In the genomic region with DNA sequence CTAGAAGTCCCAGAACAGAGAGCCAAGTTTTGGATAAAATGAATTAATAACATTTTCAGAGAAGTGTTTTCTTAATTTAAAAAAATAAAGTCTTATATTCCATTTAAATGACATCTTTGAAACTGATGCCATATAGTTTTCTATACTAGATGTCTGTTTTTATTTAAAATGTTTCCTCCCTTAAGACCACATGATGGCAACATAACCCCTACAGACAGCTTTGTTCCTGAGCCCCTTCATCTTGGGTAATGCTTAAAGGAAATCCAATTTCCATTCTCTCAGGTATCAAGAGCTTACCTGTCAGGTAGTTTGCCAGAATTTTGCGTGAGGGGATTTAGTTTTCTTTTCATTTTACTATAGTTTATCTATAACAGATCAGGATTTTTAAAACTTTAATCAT, we compare ENCODE assay signal across 1 cellular context.
TF ChIP-seq lines count a peak whose summit lies in the region.

No MANE protein-coding gene starts in this region.

TF ChIP-seq in WTC11, 78 proteins besides CTCF, POLR2A, EP300 and RAD21 (continued from another document):
- TF ChIP-seq ARID4B (CRISPR knock-in tag; IDR thresholded peaks at IDR 0.05; ENCODE audit: borderline replicate concordance) (no peak), SMAD3 (CRISPR knock-in tag; IDR thresholded peaks at IDR 0.05; ENCODE audit: borderline replicate concordance) (no peak), CREM (CRISPR knock-in tag; IDR thresholded peaks at IDR 0.05) (no peak), ZNF281 (CRISPR knock-in tag; IDR thresholded peaks at IDR 0.05) (no peak)
- TF ChIP-seq, protein P1, sequence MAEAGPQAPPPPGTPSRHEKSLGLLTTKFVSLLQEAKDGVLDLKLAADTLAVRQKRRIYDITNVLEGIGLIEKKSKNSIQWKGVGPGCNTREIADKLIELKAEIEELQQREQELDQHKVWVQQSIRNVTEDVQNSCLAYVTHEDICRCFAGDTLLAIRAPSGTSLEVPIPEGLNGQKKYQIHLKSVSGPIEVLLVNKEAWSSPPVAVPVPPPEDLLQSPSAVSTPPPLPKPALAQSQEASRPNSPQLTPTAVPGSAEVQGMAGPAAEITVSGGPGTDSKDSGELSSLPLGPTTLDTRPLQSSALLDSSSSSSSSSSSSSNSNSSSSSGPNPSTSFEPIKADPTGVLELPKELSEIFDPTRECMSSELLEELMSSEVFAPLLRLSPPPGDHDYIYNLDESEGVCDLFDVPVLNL (CRISPR knock-in tag; IDR thresholded peaks at IDR 0.05; ENCODE audit: borderline replicate concordance, low read depth) = no peak
- TF ChIP-seq, protein P2, sequence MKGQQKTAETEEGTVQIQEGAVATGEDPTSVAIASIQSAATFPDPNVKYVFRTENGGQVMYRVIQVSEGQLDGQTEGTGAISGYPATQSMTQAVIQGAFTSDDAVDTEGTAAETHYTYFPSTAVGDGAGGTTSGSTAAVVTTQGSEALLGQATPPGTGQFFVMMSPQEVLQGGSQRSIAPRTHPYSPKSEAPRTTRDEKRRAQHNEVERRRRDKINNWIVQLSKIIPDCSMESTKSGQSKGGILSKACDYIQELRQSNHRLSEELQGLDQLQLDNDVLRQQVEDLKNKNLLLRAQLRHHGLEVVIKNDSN (CRISPR knock-in tag; IDR thresholded peaks at IDR 0.05) = no peak
- TF ChIP-seq, protein P3, sequence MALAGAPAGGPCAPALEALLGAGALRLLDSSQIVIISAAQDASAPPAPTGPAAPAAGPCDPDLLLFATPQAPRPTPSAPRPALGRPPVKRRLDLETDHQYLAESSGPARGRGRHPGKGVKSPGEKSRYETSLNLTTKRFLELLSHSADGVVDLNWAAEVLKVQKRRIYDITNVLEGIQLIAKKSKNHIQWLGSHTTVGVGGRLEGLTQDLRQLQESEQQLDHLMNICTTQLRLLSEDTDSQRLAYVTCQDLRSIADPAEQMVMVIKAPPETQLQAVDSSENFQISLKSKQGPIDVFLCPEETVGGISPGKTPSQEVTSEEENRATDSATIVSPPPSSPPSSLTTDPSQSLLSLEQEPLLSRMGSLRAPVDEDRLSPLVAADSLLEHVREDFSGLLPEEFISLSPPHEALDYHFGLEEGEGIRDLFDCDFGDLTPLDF (CRISPR knock-in tag; IDR thresholded peaks at IDR 0.05) = no peak
- TF ChIP-seq, protein P4, sequence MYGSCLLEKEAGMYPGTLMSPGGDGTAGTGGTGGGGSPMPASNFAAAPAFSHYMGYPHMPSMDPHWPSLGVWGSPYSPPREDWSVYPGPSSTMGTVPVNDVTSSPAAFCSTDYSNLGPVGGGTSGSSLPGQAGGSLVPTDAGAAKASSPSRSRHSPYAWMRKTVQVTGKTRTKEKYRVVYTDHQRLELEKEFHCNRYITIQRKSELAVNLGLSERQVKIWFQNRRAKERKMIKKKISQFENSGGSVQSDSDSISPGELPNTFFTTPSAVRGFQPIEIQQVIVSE (CRISPR knock-in tag; IDR thresholded peaks at IDR 0.05; ENCODE audit: borderline replicate concordance) = no peak
- TF ChIP-seq, protein P5, sequence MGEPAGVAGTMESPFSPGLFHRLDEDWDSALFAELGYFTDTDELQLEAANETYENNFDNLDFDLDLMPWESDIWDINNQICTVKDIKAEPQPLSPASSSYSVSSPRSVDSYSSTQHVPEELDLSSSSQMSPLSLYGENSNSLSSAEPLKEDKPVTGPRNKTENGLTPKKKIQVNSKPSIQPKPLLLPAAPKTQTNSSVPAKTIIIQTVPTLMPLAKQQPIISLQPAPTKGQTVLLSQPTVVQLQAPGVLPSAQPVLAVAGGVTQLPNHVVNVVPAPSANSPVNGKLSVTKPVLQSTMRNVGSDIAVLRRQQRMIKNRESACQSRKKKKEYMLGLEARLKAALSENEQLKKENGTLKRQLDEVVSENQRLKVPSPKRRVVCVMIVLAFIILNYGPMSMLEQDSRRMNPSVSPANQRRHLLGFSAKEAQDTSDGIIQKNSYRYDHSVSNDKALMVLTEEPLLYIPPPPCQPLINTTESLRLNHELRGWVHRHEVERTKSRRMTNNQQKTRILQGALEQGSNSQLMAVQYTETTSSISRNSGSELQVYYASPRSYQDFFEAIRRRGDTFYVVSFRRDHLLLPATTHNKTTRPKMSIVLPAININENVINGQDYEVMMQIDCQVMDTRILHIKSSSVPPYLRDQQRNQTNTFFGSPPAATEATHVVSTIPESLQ (CRISPR knock-in tag; IDR thresholded peaks at IDR 0.05) = no peak
